ENCODE assay signal across 8 cellular contexts in the genomic region with DNA sequence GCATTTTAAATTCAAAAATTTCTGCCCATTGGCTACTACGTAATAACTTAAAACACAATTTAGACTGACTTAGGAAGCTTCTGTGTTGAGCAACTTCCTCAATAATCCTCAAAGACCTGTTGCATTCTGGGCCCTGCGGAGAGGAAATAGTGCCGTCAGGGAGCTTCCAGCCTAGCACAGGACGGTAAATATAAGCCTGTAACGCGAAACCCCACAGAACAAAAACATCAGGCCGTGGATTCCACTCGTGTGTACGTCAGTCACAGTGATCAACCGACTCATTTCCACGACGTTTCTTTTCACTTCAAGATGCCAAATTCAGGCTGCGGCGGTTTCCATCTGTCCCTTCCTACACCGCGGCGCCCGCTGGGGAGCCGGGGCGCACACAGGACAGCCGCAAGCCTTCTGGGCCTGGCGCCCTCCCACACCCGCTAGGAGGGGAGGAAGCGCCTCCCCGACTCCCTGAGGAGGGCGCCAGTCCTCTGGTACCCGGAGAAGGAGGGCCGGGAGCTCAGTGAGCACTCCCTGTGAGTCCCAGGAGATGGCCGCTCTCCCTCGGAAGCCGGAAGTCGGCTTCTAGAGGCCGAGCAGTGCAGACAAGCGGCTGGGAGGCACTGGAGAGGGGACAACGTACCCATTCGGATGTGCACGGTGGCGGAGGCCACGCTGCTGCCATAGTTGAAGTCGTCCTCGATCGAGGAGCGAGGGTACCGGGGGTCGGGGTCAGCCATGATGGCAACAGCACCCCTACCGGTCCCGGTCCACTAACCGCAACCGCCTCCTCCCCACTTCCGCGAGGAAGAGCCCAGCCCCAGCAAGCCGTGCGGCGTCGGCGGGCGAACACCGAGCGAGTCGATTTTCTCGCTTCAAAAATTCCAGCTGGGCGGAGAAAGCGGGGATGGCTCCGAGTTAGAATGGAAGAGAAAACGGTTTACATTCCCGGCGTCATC. TPM values are rescaled to one million over a fixed set of nuclear protein-coding genes. Genes with fewer than 3 reads are reported as not detected.
DNase-seq lines count a peak whose midpoint lies in the region; ATAC-seq, FAIRE-seq and TF ChIP-seq lines count a peak whose summit lies in the region.

A gene with protein sequence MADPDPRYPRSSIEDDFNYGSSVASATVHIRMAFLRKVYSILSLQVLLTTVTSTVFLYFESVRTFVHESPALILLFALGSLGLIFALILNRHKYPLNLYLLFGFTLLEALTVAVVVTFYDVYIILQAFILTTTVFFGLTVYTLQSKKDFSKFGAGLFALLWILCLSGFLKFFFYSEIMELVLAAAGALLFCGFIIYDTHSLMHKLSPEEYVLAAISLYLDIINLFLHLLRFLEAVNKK (minus strand): TSS at position 776 of the 950 bp plus-strand sequence. CDS start 45 bp downstream, at position 731.

- H3K9me3 ChIP-seq in kidney (ENCODE audit: control insufficient read depth in 1 of 2, low read length in 2 of 2), result peaks cover 0 to 6% of the 10 kb centered on the region in 2 donors

- H3K27ac ChIP-seq in kidney (ENCODE audit: low read depth in 2 of 2, low read length in 2 of 2), result peak within 1 kb of the TSS; percentile 98 to 100

- TF ChIP-seq CTCF in kidney (IDR thresholded peaks at IDR 0.05; ENCODE audit: borderline replicate concordance, extremely low read depth, insufficient read depth), result peak; percentile 42

- peak within 1 kb of the TSS; percentile 76 to 97 for H3K4me3 ChIP-seq in kidney (ENCODE audit: low read length in 2 of 2)

- DNase-seq in Ammon's horn (ENCODE audit: low spot score) (peak; percentile 89), NCI-H446 treated with DMSO at 0.1 percent for 48 hours (lab: John Stamatoyannopoulos, UW) (peak; percentile 71), cerebellar cortex (ENCODE audit: low spot score) (peak; percentile 76), kidney (peak; percentile 97)
- DNase-seq in stimulated activated CD4-positive, alpha-beta T cell treated with anti-CD3 and anti-CD28 coated beads, Interleukin-15, amount 100 ng/mL, for 24 hours, result peak; percentile 91

- intact Hi-C loops in kidney (cut with DNase I), result no loop called here

- peak within 1 kb of the TSS; percentile 81 to 95 for H3K9ac ChIP-seq in kidney (ENCODE audit: low read length in 2 of 2)

- ATAC-seq in GM19043 (IDR thresholded peaks at IDR 0.05; ENCODE audit: low read depth, unreplicated experiment), result peak; percentile 83
- ATAC-seq in HG03378 (IDR thresholded peaks at IDR 0.05; ENCODE audit: unreplicated experiment), result peak; percentile 81
- peak; percentile 84 to 85 for ATAC-seq in activated CD4-positive, CD25-positive, alpha-beta regulatory T cell treated with anti-CD3 and anti-CD28 coated beads, Interleukin-2, amount 50 U/mL, for 24 hours

- FAIRE-seq in kidney (lab: Jason Lieb, UNC), result no peak

- H3K4me1 ChIP-seq in kidney (ENCODE audit: control insufficient read depth in 1 of 2, insufficient read depth in 1 of 2, low read depth in 1 of 2, low read length in 2 of 2), result peaks cover 0 to 8% of the 10 kb centered on the region in 2 donors

- no peaks in the 10 kb centered on the region for H3K36me3 ChIP-seq in kidney (ENCODE audit: control insufficient read depth in 1 of 2, insufficient read depth in 2 of 2, low read length in 2 of 2)

RNA-seq across cellular contexts. Expression of the gene that starts here (rescaled TPM):
- 140 TPM for total RNA-seq in kidney
- 179 TPM for polyA plus RNA-seq in kidney (ENCODE audit: insufficient read depth, low read depth, low replicate concordance)

Comparison
In these comparisons a context has a peak if more than half of its experiments do, and no peak if none do; other contexts are left out.
1. Peak in every context shown above with its lines: DNase-seq, ATAC-seq, H3K4me3 ChIP-seq and H3K27ac ChIP-seq.